25 cellular contexts compared by ENCODE assay signal in genomic region chr5:17890501-17890900, GRCh38.
A peak's percentile ranks its signal among the peaks of the same experiment; 100 is the strongest.
DNase-seq lines count a peak whose midpoint lies in the region; ATAC-seq and TF ChIP-seq lines count a peak whose summit lies in the region.
"Had no signal": no experiment of that assay in that cellular context is flagged by ENCODE, and none has a peak within 500 bp of the region (broad histone marks: within the 10 kb centered on the region; RNA-seq: fewer than 3 reads in every experiment).

No MANE protein-coding gene starts in this region.

- no peak for ATAC-seq in foreskin keratinocyte
- ATAC-seq: CD8-positive, alpha-beta T cell; HepG2 had no signal

- DNase-seq in NCI-H748 (lab: John Stamatoyannopoulos, UW; ENCODE audit: unreplicated experiment) (peak; percentile 34), NCI-H748 treated with DMSO at 0.1 percent for 48 hours (lab: John Stamatoyannopoulos, UW) (no peak), NCI-H460 (ENCODE audit: extremely low read depth, low read depth) (peak; percentile 74), foreskin keratinocyte (no peak), progenitor cell of endocrine pancreas (ENCODE audit: low spot score, unreplicated experiment) (no peak), NCI-H82 (lab: John Stamatoyannopoulos, UW) (no peak)
- DNase-seq in stimulated activated CD4-positive, alpha-beta T cell treated with anti-CD3 and anti-CD28 coated beads, Interleukin-12 subunit alpha, Interleukin-12 subunit beta, amount 100 ng/mL, for 4 hours = no peak
- DNase-seq: AML-193; C1 segment of cervical spinal cord; CD8-positive, alpha-beta T cell; DMS153; DND-41; H9; Karpas-422; NCI-H1092 treated with DMSO at 0.1 percent for 48 hours; NCI-H1436; NCI-H187; NCI-H446; NCI-H526; PC-9; Right ventricle myocardium superior; RPMI8226; T-helper 1 cell had no signal

- H3K36me3 Mint-ChIP-seq in progenitor cell of endocrine pancreas (ENCODE audit: insufficient read depth) = no peaks in the 10 kb centered on the region
- H3K36me3 Mint-ChIP-seq: CD8-positive, alpha-beta T cell had no signal

- H3K9me3 Mint-ChIP-seq in progenitor cell of endocrine pancreas (ENCODE audit: low read depth) = no peaks in the 10 kb centered on the region
- H3K9me3 Mint-ChIP-seq: H9 had no signal

- no peak overlapping the region for H3K27ac Mint-ChIP-seq in progenitor cell of endocrine pancreas
- H3K27ac Mint-ChIP-seq: CD8-positive, alpha-beta T cell; H9 had no signal

- no peaks in the 10 kb centered on the region for H3K27me3 Mint-ChIP-seq in progenitor cell of endocrine pancreas

- H3K4me3 Mint-ChIP-seq in progenitor cell of endocrine pancreas (ENCODE audit: low read depth) = no peak overlapping the region
- H3K4me3 Mint-ChIP-seq: CD8-positive, alpha-beta T cell; H9 had no signal

- TF ChIP-seq CTCF in foreskin keratinocyte (conservative IDR thresholded peaks at IDR 0.05) (peak; percentile 26), progenitor cell of endocrine pancreas (IDR thresholded peaks at IDR 0.05; ENCODE audit: unreplicated experiment) (no peak)

- no peaks in the 10 kb centered on the region for H3K4me1 ChIP-seq in foreskin keratinocyte
- H3K4me1 ChIP-seq: SJSA1 had no signal

- H3K27me3 ChIP-seq in foreskin keratinocyte = no peaks in the 10 kb centered on the region
- H3K27me3 ChIP-seq: SJSA1 had no signal

- H3K27ac ChIP-seq in foreskin keratinocyte = no peak overlapping the region
- H3K27ac ChIP-seq: PC-9, SJSA1 had no signal

- no peaks in the 10 kb centered on the region for H3K4me1 Mint-ChIP-seq in progenitor cell of endocrine pancreas (ENCODE audit: low read depth)
- H3K4me1 Mint-ChIP-seq: H9 had no signal

Comparison
In these comparisons a context has a peak if more than half of its experiments do, and no peak if none do; other contexts are left out.
1. DNase-seq: peak in NCI-H748 (single experiment) and NCI-H460 (single experiment); none in NCI-H748 treated with DMSO at 0.1 percent for 48 hours (single experiment), foreskin keratinocyte (0 of 2), progenitor cell of endocrine pancreas (single experiment), NCI-H82 (single experiment) and stimulated activated CD4-positive, alpha-beta T cell treated with anti-CD3 and anti-CD28 coated beads, Interleukin-12 subunit alpha, Interleukin-12 subunit beta, amount 100 ng/mL, for 4 hours (single experiment).